Comparison of ENCODE assay signal across 24 cellular contexts in the genomic region with DNA sequence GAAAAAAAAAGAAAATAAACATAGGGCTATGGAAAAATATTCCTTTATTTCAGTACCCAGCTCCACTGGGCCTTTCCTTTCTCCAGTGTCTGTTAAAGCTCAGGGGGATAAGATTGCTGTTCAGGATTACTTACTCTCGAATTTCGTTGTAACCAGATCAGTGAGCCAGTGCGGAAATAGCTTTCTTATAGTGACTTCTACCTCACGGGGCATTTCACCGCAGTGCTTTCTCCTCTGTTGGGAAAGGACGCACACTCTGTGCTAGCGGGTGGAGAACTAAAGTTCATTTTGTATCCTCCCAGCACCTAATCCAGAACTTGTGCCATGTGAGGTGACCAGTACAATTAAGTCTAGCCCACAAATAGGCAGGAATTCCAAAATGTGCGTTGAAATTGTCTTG.
"Had no signal": no experiment of that assay in that cellular context is flagged by ENCODE, and none has a peak within 500 bp of the region (broad histone marks: within the 10 kb centered on the region; RNA-seq: fewer than 3 reads in every experiment).

No MANE protein-coding gene starts in this region.

- DNase-seq: activated CD4-positive, alpha-beta T cell treated with anti-CD3 and anti-CD28 coated beads for 48 hours; activated CD4-positive, alpha-beta T cell treated with anti-CD3 and anti-CD28 coated beads, Interleukin-2, amount 50 U/mL, for 4 hours; activated CD4-positive, CD25-positive, alpha-beta regulatory T cell treated with anti-CD3 and anti-CD28 coated beads, Interleukin-2, amount 50 U/mL, for 72 hours; activated CD8-positive, alpha-beta memory T cell treated with anti-CD3 and anti-CD28 coated beads for 24 hours; activated gamma-delta T cell; activated naive CD4-positive, alpha-beta T cell treated with anti-CD3 and anti-CD28 coated beads for 36 hours; activated naive CD8-positive, alpha-beta T cell treated with anti-CD3 and anti-CD28 coated beads, Interleukin-2, amount 10 ng/mL, durations not matched to agents 7 days and 5 days; activated T-cell treated with anti-CD3 and anti-CD28 coated beads for 4 hours; activated T-cell treated with anti-CD3 and anti-CD28 coated beads, Interleukin-2, amount 50 U/mL, for 48 hours; aorta; central memory CD4-positive, alpha-beta T cell; MV-4-11; NCI-H1092 treated with DMSO at 0.1 percent for 48 hours; NCI-H1436; NCI-H1694 treated with DMSO at 0.1 percent for 48 hours; NCI-H2029 treated with DMSO at 0.1 percent for 48 hours; NCI-H446 treated with DMSO at 0.1 percent for 48 hours; NCI-H524 treated with DMSO at 0.1 percent for 48 hours; NCI-H748 treated with DMSO at 0.1 percent for 48 hours; SIG-M5; T-cell had no signal

- H3K27me3 Mint-ChIP-seq: activated naive CD8-positive, alpha-beta T cell treated with anti-CD3 and anti-CD28 coated beads, Interleukin-2, amount 10 ng/mL, durations not matched to agents 7 days and 5 days; activated T-helper 17 cell treated with anti-CD3 and anti-CD28 coated beads, Interleukin-2, amount 50 U/mL, for 72 hours; T-cell had no signal

- H3K9me3 Mint-ChIP-seq: activated naive CD4-positive, alpha-beta T cell treated with anti-CD3 and anti-CD28 coated beads for 36 hours; activated naive CD8-positive, alpha-beta T cell treated with anti-CD3 and anti-CD28 coated beads, Interleukin-2, amount 10 ng/mL, durations not matched to agents 7 days and 5 days; activated T-helper 17 cell treated with anti-CD3 and anti-CD28 coated beads, Interleukin-2, amount 50 U/mL, for 72 hours; T-cell; WTC11 had no signal

- H3K4me1 Mint-ChIP-seq: WTC11 had no signal

- H3K27ac Mint-ChIP-seq: activated T-helper 17 cell treated with anti-CD3 and anti-CD28 coated beads, Interleukin-2, amount 50 U/mL, for 72 hours; WTC11 had no signal

- H3K4me3 Mint-ChIP-seq: activated naive CD4-positive, alpha-beta T cell treated with anti-CD3 and anti-CD28 coated beads for 36 hours; activated naive CD8-positive, alpha-beta T cell treated with anti-CD3 and anti-CD28 coated beads, Interleukin-2, amount 10 ng/mL, durations not matched to agents 7 days and 5 days; activated T-helper 17 cell treated with anti-CD3 and anti-CD28 coated beads, Interleukin-2, amount 50 U/mL, for 72 hours; T-cell; WTC11 had no signal

- H3K27ac ChIP-seq: KMS-11 had no signal

- H3K4me2 ChIP-seq: KMS-11 had no signal

- ATAC-seq: activated T-helper 17 cell treated with anti-CD3 and anti-CD28 coated beads, Interleukin-2, amount 50 U/mL, for 72 hours; T-cell; WTC11 had no signal
